Comparison of ENCODE assay signal across 15 cellular contexts in the genomic region with DNA sequence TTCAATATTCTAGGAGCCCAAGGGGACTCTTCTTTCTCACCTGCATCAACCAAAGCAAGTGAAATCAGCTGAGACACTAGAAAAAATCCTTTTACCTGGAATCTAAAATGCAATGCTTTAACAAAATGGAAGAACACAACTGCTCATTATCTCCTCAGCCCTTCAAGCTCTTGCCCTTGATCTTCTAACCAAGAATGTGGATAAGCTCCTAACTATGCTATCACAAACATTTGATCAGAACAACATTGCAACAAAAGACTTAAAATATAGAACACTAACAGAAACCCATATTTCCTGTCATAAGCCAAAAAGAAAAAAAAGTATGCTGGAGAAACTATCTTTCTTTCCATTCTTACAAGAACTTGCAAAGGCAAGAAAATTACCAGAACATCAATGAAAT. TPM values are rescaled to one million over a fixed set of nuclear protein-coding genes. Genes with fewer than 3 reads are reported as not detected.
A peak's percentile ranks its signal among the peaks of the same experiment; 100 is the strongest.
DNase-seq lines count a peak whose midpoint lies in the region; ATAC-seq and TF ChIP-seq lines count a peak whose summit lies in the region.
"Had no signal": no experiment of that assay in that cellular context is flagged by ENCODE, and none has a peak within 500 bp of the region (broad histone marks: within the 10 kb centered on the region; RNA-seq: fewer than 3 reads in every experiment).

No MANE protein-coding gene starts in this region.

- POLR2A ChIA-PET in CD4-positive, alpha-beta memory T cell (lab: Charles Lee; ENCODE audit: partially characterized antibody): no interaction called here
- POLR2A ChIA-PET in activated CD8-positive, alpha-beta T cell treated with anti-CD3 and anti-CD28 coated beads for 36 hours (lab: Charles Lee): interaction anchor here (1.4 kb wide), 1 partner anchor 10 kb away, joined by 3 read pairs; no protein-coding TSS in a partner anchor
- POLR2A ChIA-PET in naive thymus-derived CD4-positive, alpha-beta T cell (lab: Charles Lee): interaction anchor here (1.4 to 1.8 kb wide), 4 partner anchors 10 to 19 kb away, joined by 4 to 9 read pairs (median 6); a partner anchor contains a TSS

- H3K27ac ChIP-seq in CD4-positive, alpha-beta memory T cell (ENCODE audit: low read depth, low read length): no peak overlapping the region
- H3K27ac ChIP-seq in naive thymus-derived CD4-positive, alpha-beta T cell (ENCODE audit: low read depth, low read length): peak overlapping the region; percentile 51
- H3K27ac ChIP-seq in esophagus squamous epithelium: no peak overlapping the region

- intact Hi-C loops in CD4-positive, alpha-beta memory T cell (cut with micrococcal nuclease): no loop called here
- intact Hi-C loops in activated CD8-positive, alpha-beta T cell treated with anti-CD3 and anti-CD28 coated beads for 36 hours (cut with micrococcal nuclease): no loop called here
- intact Hi-C loops in naive thymus-derived CD4-positive, alpha-beta T cell (cut with micrococcal nuclease): no loop called here
- intact Hi-C loops in esophagus squamous epithelium (cut with DNase I): no loop called here

- H3K36me3 Mint-ChIP-seq in activated T-cell treated with anti-CD3 and anti-CD28 coated beads, Interleukin-2, amount 50 U/mL, for 24 hours (ENCODE audit: low read depth): peaks cover 93% of the 10 kb centered on the region
- H3K36me3 Mint-ChIP-seq in CD4-positive, alpha-beta memory T cell: peaks cover 29 to 64% of the 10 kb centered on the region in 2 donors
- H3K36me3 Mint-ChIP-seq in activated CD8-positive, alpha-beta T cell treated with anti-CD3 and anti-CD28 coated beads for 36 hours (ENCODE audit: low read depth): peaks cover 36% of the 10 kb centered on the region
- peaks cover 10 to 18% (median 14%) of the 10 kb centered on the region in 5 donors for H3K36me3 Mint-ChIP-seq in naive thymus-derived CD4-positive, alpha-beta T cell

- H3K9me3 Mint-ChIP-seq in activated T-cell treated with anti-CD3 and anti-CD28 coated beads, Interleukin-2, amount 50 U/mL, for 24 hours: no peaks in the 10 kb centered on the region
- H3K9me3 Mint-ChIP-seq in CD4-positive, alpha-beta memory T cell: no peaks in the 10 kb centered on the region
- H3K9me3 Mint-ChIP-seq in activated CD8-positive, alpha-beta T cell treated with anti-CD3 and anti-CD28 coated beads for 36 hours: no peaks in the 10 kb centered on the region
- H3K9me3 Mint-ChIP-seq in naive thymus-derived CD4-positive, alpha-beta T cell: no peaks in the 10 kb centered on the region

- peaks cover 28% of the 10 kb centered on the region for H3K4me1 Mint-ChIP-seq in activated T-cell treated with anti-CD3 and anti-CD28 coated beads, Interleukin-2, amount 50 U/mL, for 24 hours (ENCODE audit: low read depth)
- H3K4me1 Mint-ChIP-seq in CD4-positive, alpha-beta memory T cell: peaks cover 12 to 43% (median 21%) of the 10 kb centered on the region in 4 donors
- peaks cover 12% of the 10 kb centered on the region for H3K4me1 Mint-ChIP-seq in activated CD8-positive, alpha-beta T cell treated with anti-CD3 and anti-CD28 coated beads for 36 hours (ENCODE audit: low read depth)
- peaks cover 17 to 72% (median 50%) of the 10 kb centered on the region in 7 donors for H3K4me1 Mint-ChIP-seq in naive thymus-derived CD4-positive, alpha-beta T cell

- peaks cover 5% of the 10 kb centered on the region for H3K4me1 ChIP-seq in CD4-positive, alpha-beta memory T cell (ENCODE audit: insufficient read depth, low read length)
- H3K4me1 ChIP-seq in naive thymus-derived CD4-positive, alpha-beta T cell (ENCODE audit: control insufficient read depth in 2 of 2, insufficient read depth in 2 of 2, low read length in 2 of 2): peaks cover 0 to 12% of the 10 kb centered on the region in 2 donors
- no peaks in the 10 kb centered on the region for H3K4me1 ChIP-seq in esophagus squamous epithelium

- peaks cover 40% of the 10 kb centered on the region for H3K36me3 ChIP-seq in CD4-positive, alpha-beta memory T cell (ENCODE audit: insufficient read depth, low read length)
- peaks cover 0 to 40% (median 26%) of the 10 kb centered on the region in 3 experiments for H3K36me3 ChIP-seq in naive thymus-derived CD4-positive, alpha-beta T cell (ENCODE audit: control insufficient read depth in 2 of 3, insufficient read depth in 3 of 3, low read length in 3 of 3)
- H3K36me3 ChIP-seq in esophagus squamous epithelium: peaks cover 0 to 95% (median 7%) of the 10 kb centered on the region in 3 donors

- no peaks in the 10 kb centered on the region for H3K27me3 ChIP-seq in CD4-positive, alpha-beta memory T cell (ENCODE audit: insufficient read depth, low read length)
- no peaks in the 10 kb centered on the region for H3K27me3 ChIP-seq in naive thymus-derived CD4-positive, alpha-beta T cell (ENCODE audit: control insufficient read depth in 2 of 2, insufficient read depth in 2 of 2, low read length in 2 of 2)
- no peaks in the 10 kb centered on the region for H3K27me3 ChIP-seq in esophagus squamous epithelium

- H3K27ac Mint-ChIP-seq in activated T-cell treated with anti-CD3 and anti-CD28 coated beads, Interleukin-2, amount 50 U/mL, for 24 hours: peak overlapping the region; percentile 62
- H3K27ac Mint-ChIP-seq in CD4-positive, alpha-beta memory T cell: peak overlapping the region in 6 of 7 donors; percentile 24 to 93 (median 74)
- peak overlapping the region; percentile 80 for H3K27ac Mint-ChIP-seq in activated CD8-positive, alpha-beta T cell treated with anti-CD3 and anti-CD28 coated beads for 36 hours
- peak overlapping the region; percentile 16 to 89 (median 82) for H3K27ac Mint-ChIP-seq in naive thymus-derived CD4-positive, alpha-beta T cell

- no peaks in the 10 kb centered on the region for H3K27me3 Mint-ChIP-seq in activated T-cell treated with anti-CD3 and anti-CD28 coated beads, Interleukin-2, amount 50 U/mL, for 24 hours
- H3K27me3 Mint-ChIP-seq in CD4-positive, alpha-beta memory T cell: no peaks in the 10 kb centered on the region
- H3K27me3 Mint-ChIP-seq in activated CD8-positive, alpha-beta T cell treated with anti-CD3 and anti-CD28 coated beads for 36 hours: no peaks in the 10 kb centered on the region
- H3K27me3 Mint-ChIP-seq in naive thymus-derived CD4-positive, alpha-beta T cell: no peaks in the 10 kb centered on the region

- H3K9me3 ChIP-seq in CD4-positive, alpha-beta memory T cell (ENCODE audit: control insufficient read depth in 1 of 2, low read length in 2 of 2): no peaks in the 10 kb centered on the region
- H3K9me3 ChIP-seq in naive thymus-derived CD4-positive, alpha-beta T cell (ENCODE audit: control insufficient read depth in 2 of 3, low read length in 3 of 3): no peaks in the 10 kb centered on the region
- H3K9me3 ChIP-seq in esophagus squamous epithelium: no peaks in the 10 kb centered on the region

- H3K4me3 Mint-ChIP-seq in activated T-cell treated with anti-CD3 and anti-CD28 coated beads, Interleukin-2, amount 50 U/mL, for 24 hours: no peak overlapping the region
- H3K4me3 Mint-ChIP-seq in CD4-positive, alpha-beta memory T cell: peak overlapping the region in 1 of 8 donors; percentile 60
- no peak overlapping the region for H3K4me3 Mint-ChIP-seq in activated CD8-positive, alpha-beta T cell treated with anti-CD3 and anti-CD28 coated beads for 36 hours
- peak overlapping the region in 6 of 10 donors; percentile 14 to 74 (median 54) for H3K4me3 Mint-ChIP-seq in naive thymus-derived CD4-positive, alpha-beta T cell

- H3K4me3 ChIP-seq in CD4-positive, alpha-beta memory T cell (ENCODE audit: low read length in 2 of 2): no peak overlapping the region
- H3K4me3 ChIP-seq in naive thymus-derived CD4-positive, alpha-beta T cell (ENCODE audit: low read length): no peak overlapping the region
- no peak overlapping the region for H3K4me3 ChIP-seq in esophagus squamous epithelium

- no peak for ATAC-seq in activated CD8-positive, alpha-beta T cell treated with anti-CD3 and anti-CD28 coated beads for 36 hours
- no peak for ATAC-seq in naive thymus-derived CD4-positive, alpha-beta T cell
- ATAC-seq in GM21723 (IDR thresholded peaks at IDR 0.05; ENCODE audit: unreplicated experiment): no peak
- ATAC-seq: Panc1 had no signal

- no peak for DNase-seq in activated T-cell treated with anti-CD3 and anti-CD28 coated beads, Interleukin-2, amount 50 U/mL, for 24 hours
- no peak for DNase-seq in activated T-cell treated with anti-CD3 and anti-CD28 coated beads for 4 hours
- DNase-seq in CD4-positive, alpha-beta memory T cell: no peak
- DNase-seq in activated CD8-positive, alpha-beta T cell treated with anti-CD3 and anti-CD28 coated beads for 36 hours: no peak
- peak in 1 of 9 donors; percentile 33 for DNase-seq in naive thymus-derived CD4-positive, alpha-beta T cell
- no peak for DNase-seq in esophagus squamous epithelium (lab: John Stamatoyannopoulos, UW)
- DNase-seq in retina: no peak
- DNase-seq: DND-41, GDM1, HCEC 1CT, NCI-H1417 treated with DMSO at 0.1 percent for 48 hours, NCI-H2029, NCI-H510A treated with DMSO at 0.1 percent for 48 hours had no signal

- no peak for TF ChIP-seq CTCF in activated CD8-positive, alpha-beta T cell treated with anti-CD3 and anti-CD28 coated beads for 36 hours (IDR thresholded peaks at IDR 0.05)
- no peak for TF ChIP-seq CTCF in esophagus squamous epithelium (IDR thresholded peaks at IDR 0.05)

- CTCF ChIA-PET in CD4-positive, alpha-beta memory T cell (lab: Charles Lee; ENCODE audit: partially characterized antibody): interaction anchor here (0.9 kb wide), 1 partner anchor 14 kb away, joined by 5 read pairs; no protein-coding TSS in a partner anchor
- CTCF ChIA-PET in activated CD8-positive, alpha-beta T cell treated with anti-CD3 and anti-CD28 coated beads for 36 hours (lab: Charles Lee): interaction anchor here (1.4 to 1.7 kb wide), 2 partner anchors 13 to 31 kb away, joined by 3 to 6 read pairs; a partner anchor contains a TSS
- CTCF ChIA-PET in naive thymus-derived CD4-positive, alpha-beta T cell (lab: Charles Lee): interaction anchor here (0.6 to 1.3 kb wide), 3 partner anchors 14 to 356 kb away, joined by 3 to 4 read pairs (median 3); no protein-coding TSS in a partner anchor

- TF ChIP-seq POLR2A in esophagus squamous epithelium (IDR thresholded peaks at IDR 0.05): no peak

RNA-seq across cellular contexts. Expression of a gene that starts 12.6 kb away (rescaled TPM):
- total RNA-seq in CD4-positive, alpha-beta memory T cell: 10 to 100 TPM; 38.3 to 39.9 TPM
- polyA plus RNA-seq in CD4-positive, alpha-beta memory T cell: 10 to 100 TPM in 1 of 2 donors, 1 to 10 TPM in 1; 9.9 to 28.2 TPM
- 10 to 100 TPM; 20.8 to 20.9 TPM for total RNA-seq in activated CD8-positive, alpha-beta T cell treated with anti-CD3 and anti-CD28 coated beads for 36 hours
- total RNA-seq in naive thymus-derived CD4-positive, alpha-beta T cell: 10 to 100 TPM; 29.9 to 40.6 (median 31.3) TPM
- polyA plus RNA-seq in naive thymus-derived CD4-positive, alpha-beta T cell: 10 to 100 TPM; 12.8 to 22.8 TPM
- total RNA-seq in esophagus squamous epithelium: 10 to 100 TPM; 26.3 to 35.3 (median 27.0) TPM

RNA-seq across cellular contexts. Expression of a gene that starts 18.6 kb away (rescaled TPM):
- total RNA-seq in CD4-positive, alpha-beta memory T cell: 10 to 100 TPM; 74.8 to 79.0 TPM
- polyA plus RNA-seq in CD4-positive, alpha-beta memory T cell: 10 to 100 TPM; 39.0 to 64.1 TPM
- 100 to 1,000 TPM; 107 to 109 TPM for total RNA-seq in activated CD8-positive, alpha-beta T cell treated with anti-CD3 and anti-CD28 coated beads for 36 hours
- total RNA-seq in naive thymus-derived CD4-positive, alpha-beta T cell: 100 to 1,000 TPM in 1 of 5 experiments, 10 to 100 TPM in 4; 28.2 to 182 (median 68.0) TPM
- 10 to 100 TPM; 40.9 to 48.4 TPM for polyA plus RNA-seq in naive thymus-derived CD4-positive, alpha-beta T cell
- 10 to 100 TPM; 35.9 to 97.7 (median 72.6) TPM for total RNA-seq in esophagus squamous epithelium

Comparison
In these comparisons a context has a peak if more than half of its experiments do, and no peak if none do; other contexts are left out.
1. H3K4me3 Mint-ChIP-seq: peak in naive thymus-derived CD4-positive, alpha-beta T cell (6 of 10); none in activated T-cell treated with anti-CD3 and anti-CD28 coated beads, Interleukin-2, amount 50 U/mL, for 24 hours (single experiment) and activated CD8-positive, alpha-beta T cell treated with anti-CD3 and anti-CD28 coated beads for 36 hours (single experiment).
2. Peak in every context shown above with its lines, with median percentiles within 50 percentile points of each other: H3K27ac Mint-ChIP-seq.